Comparison of ENCODE assay signal across 24 cellular contexts in the genomic region with DNA sequence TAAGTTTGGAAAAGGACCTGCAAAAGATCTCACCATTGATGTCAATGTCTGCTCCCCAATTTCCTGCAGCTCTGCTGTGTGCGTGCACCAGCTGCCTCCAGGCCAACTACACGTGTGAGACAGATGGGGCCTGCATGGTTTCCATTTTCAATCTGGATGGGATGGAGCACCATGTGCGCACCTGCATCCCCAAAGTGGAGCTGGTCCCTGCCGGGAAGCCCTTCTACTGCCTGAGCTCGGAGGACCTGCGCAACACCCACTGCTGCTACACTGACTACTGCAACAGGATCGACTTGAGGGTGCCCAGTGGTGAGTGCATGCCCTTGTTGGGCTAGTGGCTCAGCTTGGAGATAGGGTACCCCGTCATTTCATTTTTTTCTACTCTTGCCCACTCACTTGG. TPM values are rescaled to one million over a fixed set of nuclear protein-coding genes. Genes with fewer than 3 reads are reported as not detected.
DNase-seq lines count a peak whose midpoint lies in the region; ATAC-seq and TF ChIP-seq lines count a peak whose summit lies in the region.
"Had no signal": no experiment of that assay in that cellular context is flagged by ENCODE, and none has a peak within 500 bp of the region (broad histone marks: within the 10 kb centered on the region; RNA-seq: fewer than 3 reads in every experiment).

No MANE protein-coding gene starts in this region.

- DNase-seq in CD14-positive monocyte (ENCODE audit: low spot score) (no peak), HFFc6 (no peak), body of pancreas (no peak), Right ventricle myocardium inferior (ENCODE audit: missing footprints) (no peak), cardiac septum (ENCODE audit: low spot score) (no peak)
- DNase-seq in stimulated activated naive B cell treated with anti-CD40 and anti-IgM and Interleukin-4, amounts not matched to agents 10 μg/mL and 1 μg/mL and 100 μg/mL, for 72 hours, result no peak
- DNase-seq: activated CD4-positive, alpha-beta T cell treated with anti-CD3 and anti-CD28 coated beads for 1 hour; activated T-cell treated with anti-CD3 and anti-CD28 coated beads, Interleukin-2, amount 50 U/mL, for 72 hours; DMS79; effector CD4-positive, alpha-beta T cell; erythroblast; heart left ventricle; left cardiac atrium; naive B cell; NCI-H146; NCI-H510A; ovary; SIG-M5 had no signal

- no peak for TF ChIP-seq POLR2A in body of pancreas (IDR thresholded peaks at IDR 0.05)

- TF ChIP-seq CTCF in CD14-positive monocyte (IDR thresholded peaks at IDR 0.05) (no peak), HFFc6 (IDR thresholded peaks at IDR 0.05) (no peak), body of pancreas (IDR thresholded peaks at IDR 0.05) (no peak), neutrophil (IDR thresholded peaks at IDR 0.05) (no peak)

- intact Hi-C loops in CD14-positive monocyte (cut with micrococcal nuclease) (no loop called here), body of pancreas (cut with DNase I) (no loop called here), Right ventricle myocardium inferior (cut with DNase I) (no loop called here), cardiac septum (cut with DNase I) (no loop called here)

- H3K4me3 Mint-ChIP-seq in CD14-positive monocyte (no peak overlapping the region), HFFc6 (no peak overlapping the region)
- H3K4me3 Mint-ChIP-seq in stimulated activated naive B cell treated with anti-CD40 and anti-IgM and Interleukin-4, amounts not matched to agents 10 μg/mL and 1 μg/mL and 100 μg/mL, for 72 hours, result no peak overlapping the region
- H3K4me3 Mint-ChIP-seq: memory B cell, naive B cell had no signal

- H3K27ac ChIP-seq in body of pancreas, result peak overlapping the region in 3 of 4 donors; percentile 32 to 82 (median 76)
- peak overlapping the region; percentile 90 for H3K27ac ChIP-seq in neutrophil
- H3K27ac ChIP-seq: KMS-11, ovary, vagina had no signal

- H3K36me3 Mint-ChIP-seq in CD14-positive monocyte (peaks cover 41 to 55% of the 10 kb centered on the region in 2 donors), HFFc6 (ENCODE audit: low read depth) (peaks cover 20% of the 10 kb centered on the region)
- peaks cover 21 to 24% of the 10 kb centered on the region in 2 donors for H3K36me3 Mint-ChIP-seq in stimulated activated naive B cell treated with anti-CD40 and anti-IgM and Interleukin-4, amounts not matched to agents 10 μg/mL and 1 μg/mL and 100 μg/mL, for 72 hours

- no peak overlapping the region for H3K4me3 ChIP-seq in body of pancreas
- H3K4me3 ChIP-seq in neutrophil (ENCODE audit: low read depth in 1 of 2, low read length in 1 of 2), result peak overlapping the region; percentile 6 to 13
- H3K4me3 ChIP-seq: heart left ventricle, ovary, vagina had no signal

- ATAC-seq in body of pancreas, result no peak
- ATAC-seq in Right ventricle myocardium inferior, result no peak
- ATAC-seq in stimulated activated naive B cell treated with anti-CD40 and anti-IgM and Interleukin-4, amounts not matched to agents 10 μg/mL and 1 μg/mL and 100 μg/mL, for 72 hours (replicated peaks), result no peak
- ATAC-seq: activated T-cell treated with anti-CD3 and anti-CD28 coated beads, Interleukin-2, amount 50 U/mL, for 72 hours; heart left ventricle; left cardiac atrium; Panc1 had no signal

- H3K9me3 ChIP-seq in body of pancreas, result no peaks in the 10 kb centered on the region
- H3K9me3 ChIP-seq in neutrophil, result no peaks in the 10 kb centered on the region
- H3K9me3 ChIP-seq: heart left ventricle, ovary, vagina had no signal

- H3K27me3 ChIP-seq in body of pancreas, result no peaks in the 10 kb centered on the region
- no peaks in the 10 kb centered on the region for H3K27me3 ChIP-seq in neutrophil
- H3K27me3 ChIP-seq: heart left ventricle, ovary, vagina had no signal

- H3K4me1 Mint-ChIP-seq in CD14-positive monocyte (peaks cover 90% of the 10 kb centered on the region), HFFc6 (ENCODE audit: low read depth) (peaks cover 98% of the 10 kb centered on the region)
- peaks cover 55 to 79% of the 10 kb centered on the region in 2 donors for H3K4me1 Mint-ChIP-seq in stimulated activated naive B cell treated with anti-CD40 and anti-IgM and Interleukin-4, amounts not matched to agents 10 μg/mL and 1 μg/mL and 100 μg/mL, for 72 hours

- H3K4me1 ChIP-seq in body of pancreas, result peaks cover 88% of the 10 kb centered on the region
- peaks cover 91% of the 10 kb centered on the region in 2 experiments for H3K4me1 ChIP-seq in neutrophil (ENCODE audit: control insufficient read depth in 1 of 2, insufficient read depth in 1 of 2, low read depth in 1 of 2, low read length in 1 of 2)

- H3K9me3 Mint-ChIP-seq in CD14-positive monocyte, result no peaks in the 10 kb centered on the region
- H3K9me3 Mint-ChIP-seq in HFFc6, result no peaks in the 10 kb centered on the region
- no peaks in the 10 kb centered on the region for H3K9me3 Mint-ChIP-seq in stimulated activated naive B cell treated with anti-CD40 and anti-IgM and Interleukin-4, amounts not matched to agents 10 μg/mL and 1 μg/mL and 100 μg/mL, for 72 hours
- H3K9me3 Mint-ChIP-seq: activated naive CD4-positive, alpha-beta T cell treated with anti-CD3 and anti-CD28 coated beads, Interleukin-2, amount 50 U/mL, for 24 hours; activated T-cell treated with anti-CD3 and anti-CD28 coated beads, Interleukin-2, amount 50 U/mL, for 72 hours; memory B cell; naive B cell had no signal

- H3K27me3 Mint-ChIP-seq in CD14-positive monocyte (ENCODE audit: low read depth in 3 of 3) (no peaks in the 10 kb centered on the region), HFFc6 (ENCODE audit: insufficient read depth) (no peaks in the 10 kb centered on the region)
- no peaks in the 10 kb centered on the region for H3K27me3 Mint-ChIP-seq in stimulated activated naive B cell treated with anti-CD40 and anti-IgM and Interleukin-4, amounts not matched to agents 10 μg/mL and 1 μg/mL and 100 μg/mL, for 72 hours
- H3K27me3 Mint-ChIP-seq: activated naive CD4-positive, alpha-beta T cell treated with anti-CD3 and anti-CD28 coated beads, Interleukin-2, amount 50 U/mL, for 24 hours; memory B cell; naive B cell had no signal

- H3K27ac Mint-ChIP-seq in CD14-positive monocyte (peak overlapping the region in 6 of 7 donors; percentile 19 to 96 (median 92)), HFFc6 (peak overlapping the region; percentile 50; the same call in 1 of the 2 replicates)
- no peak overlapping the region for H3K27ac Mint-ChIP-seq in stimulated activated naive B cell treated with anti-CD40 and anti-IgM and Interleukin-4, amounts not matched to agents 10 μg/mL and 1 μg/mL and 100 μg/mL, for 72 hours
- H3K27ac Mint-ChIP-seq: activated T-cell treated with anti-CD3 and anti-CD28 coated beads, Interleukin-2, amount 50 U/mL, for 72 hours; memory B cell had no signal

- WGBS in body of pancreas, 2 donors, result 82 to 86% methylated on average over 8 of the region's 8 CpGs

- H3K36me3 ChIP-seq in body of pancreas (replicated peaks in 1 of 2; ENCODE audit: insufficient read depth in 1 of 2, low read depth in 2 of 2), result peaks cover 0 to 3% of the 10 kb centered on the region in 2 donors
- H3K36me3 ChIP-seq in neutrophil, result no peaks in the 10 kb centered on the region
- H3K36me3 ChIP-seq: ovary had no signal

RNA-seq across cellular contexts. Expression of gene ACVR1B, which starts 23.7 kb away (rescaled TPM):
- 1 to 10 TPM; 1.8 to 3.9 TPM for polyA plus RNA-seq in CD14-positive monocyte
- total RNA-seq in HFFc6 (2021; fragmentation: NEBNext Ultra II Directional; extraction: Animal tissue kit (Norgen Biotek cat#: 25700)), result 10 to 100 TPM; 13.1 to 15.2 (median 14.0) TPM
- total RNA-seq in body of pancreas, result 10 to 100 TPM; 19.8 to 21.8 TPM
- total RNA-seq in Right ventricle myocardium inferior, result 10.8 TPM
- 9.3 TPM for total RNA-seq in cardiac septum

RNA-seq across cellular contexts. Expression of gene TAMALIN, which starts 31.6 kb away (rescaled TPM):
- 1 to 10 TPM in 1 of 2 donors, under 1 TPM in 1; 0.63 to 1.6 TPM for polyA plus RNA-seq in CD14-positive monocyte
- total RNA-seq in HFFc6 (2021; fragmentation: NEBNext Ultra II Directional; extraction: Animal tissue kit (Norgen Biotek cat#: 25700)), result under 1 TPM; 0.24 to 1.00 (median 0.69) TPM
- 10 to 100 TPM in 1 of 2 donors, 1 to 10 TPM in 1; 7.0 to 19.4 TPM for total RNA-seq in body of pancreas
- total RNA-seq in Right ventricle myocardium inferior, result 20.3 TPM
- total RNA-seq in cardiac septum, result 27.5 TPM

Comparison
In these comparisons a context has a peak if more than half of its experiments do, and no peak if none do; other contexts are left out.
1. H3K4me3 ChIP-seq: peak in neutrophil (2 of 2); none in body of pancreas (0 of 2).
2. RNA of gene TAMALIN, which starts 31.6 kb away (total RNA-seq): 27.5 TPM in cardiac septum (single experiment), 20.3 TPM in Right ventricle myocardium inferior (single experiment) and 7.0 to 19.4 TPM in body of pancreas; 0.24 to 1.00 TPM in HFFc6; every median in the first group is over 4 times any median in the second.